1 cellular context compared by ENCODE assay signal in the genomic region with DNA sequence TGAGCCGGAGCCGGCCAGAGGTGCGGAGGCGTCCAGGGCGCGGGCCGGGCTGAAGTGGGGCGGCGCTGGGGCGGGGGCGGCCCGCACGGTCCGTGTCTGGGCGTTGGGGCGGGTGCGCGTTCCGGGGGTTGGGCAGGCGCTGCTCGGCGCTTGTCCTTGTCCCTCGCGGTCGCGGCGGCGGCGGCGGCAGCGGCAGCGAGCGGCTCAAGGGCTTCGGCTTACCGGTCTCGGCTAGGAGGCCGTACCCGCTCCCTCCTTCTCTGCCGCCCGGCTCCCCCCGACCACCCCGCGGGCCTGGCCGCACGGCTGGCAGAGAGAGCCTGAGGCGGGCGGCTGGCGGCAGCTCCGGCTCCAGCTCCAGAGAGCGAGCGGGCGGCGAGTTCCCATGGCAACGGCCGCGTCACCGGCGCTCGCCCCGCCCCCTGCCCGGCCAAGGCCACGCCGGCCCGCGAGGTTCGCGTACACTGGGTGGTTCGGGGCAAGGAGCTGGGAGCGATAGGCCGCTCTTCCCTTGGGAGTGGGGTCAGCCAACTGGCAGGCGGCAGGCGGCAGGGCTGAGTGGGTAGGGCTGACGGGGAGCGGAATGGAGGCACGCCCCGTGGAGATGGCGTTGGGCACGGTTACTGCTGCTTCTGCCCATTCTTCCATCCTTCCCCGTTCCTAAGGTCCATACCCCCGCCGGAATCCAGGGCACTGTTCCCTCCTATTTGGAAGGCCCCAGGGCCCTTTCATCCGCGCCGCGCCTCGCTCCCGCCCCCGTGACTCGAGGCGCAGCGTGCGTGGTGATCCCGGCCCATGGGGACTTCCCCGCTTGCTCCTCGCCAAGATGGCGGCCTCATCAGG.
TF ChIP-seq lines count a peak whose summit lies in the region.

A gene with protein sequence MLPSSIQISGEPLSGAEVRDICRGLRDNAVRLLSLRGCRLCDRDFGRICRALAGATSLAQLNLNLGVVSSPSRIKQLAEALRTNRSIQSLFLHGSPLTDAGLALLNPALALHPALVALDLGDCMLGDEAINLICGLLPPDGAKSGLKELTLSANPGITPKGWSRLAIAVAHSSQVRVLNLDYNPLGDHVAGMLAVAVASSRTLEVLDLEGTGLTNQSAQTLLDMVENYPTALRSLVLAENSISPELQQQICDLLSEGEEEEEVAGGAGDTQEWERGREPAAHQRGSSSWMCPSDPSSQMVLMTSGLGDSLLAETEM (minus strand): TSS at position 363 of the 843 bp plus-strand sequence. CDS start 561 bp downstream, outside the sequence.

TF ChIP-seq in HepG2, 621 proteins besides CTCF, POLR2A, EP300 and RAD21 (continued from another document and continues in another):
- TF ChIP-seq, protein P1, sequence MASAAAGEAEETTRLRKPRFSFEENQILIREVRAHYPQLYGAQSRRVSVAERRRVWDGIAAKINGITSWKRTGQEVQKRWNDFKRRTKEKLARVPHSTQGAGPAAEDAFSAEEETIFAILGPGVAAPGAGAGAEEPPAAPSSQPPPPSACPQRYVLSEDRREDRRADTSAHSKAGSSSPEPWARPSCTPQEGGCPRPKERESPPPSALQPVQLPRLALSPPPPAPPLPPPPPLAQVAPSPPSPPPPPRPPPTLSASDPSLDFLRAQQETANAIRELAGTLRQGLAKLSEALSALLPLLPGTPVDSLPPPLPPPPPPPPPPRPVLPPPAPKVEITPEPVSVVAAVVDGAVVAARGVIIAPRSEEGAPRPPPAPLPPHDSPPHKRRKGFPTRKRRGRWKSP (CRISPR knock-in tag; IDR thresholded peaks at IDR 0.05), result no peak
- TF ChIP-seq, protein P2, sequence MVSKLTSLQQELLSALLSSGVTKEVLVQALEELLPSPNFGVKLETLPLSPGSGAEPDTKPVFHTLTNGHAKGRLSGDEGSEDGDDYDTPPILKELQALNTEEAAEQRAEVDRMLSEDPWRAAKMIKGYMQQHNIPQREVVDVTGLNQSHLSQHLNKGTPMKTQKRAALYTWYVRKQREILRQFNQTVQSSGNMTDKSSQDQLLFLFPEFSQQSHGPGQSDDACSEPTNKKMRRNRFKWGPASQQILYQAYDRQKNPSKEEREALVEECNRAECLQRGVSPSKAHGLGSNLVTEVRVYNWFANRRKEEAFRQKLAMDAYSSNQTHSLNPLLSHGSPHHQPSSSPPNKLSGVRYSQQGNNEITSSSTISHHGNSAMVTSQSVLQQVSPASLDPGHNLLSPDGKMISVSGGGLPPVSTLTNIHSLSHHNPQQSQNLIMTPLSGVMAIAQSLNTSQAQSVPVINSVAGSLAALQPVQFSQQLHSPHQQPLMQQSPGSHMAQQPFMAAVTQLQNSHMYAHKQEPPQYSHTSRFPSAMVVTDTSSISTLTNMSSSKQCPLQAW (CRISPR knock-in tag; IDR thresholded peaks at IDR 0.05), result 0 out of 2 replicates have a peak, but pooled peaks have one; percentile 27
- TF ChIP-seq TMF1 (CRISPR knock-in tag; IDR thresholded peaks at IDR 0.05; ENCODE audit: low read depth) (no peak), ZNF567 (CRISPR knock-in tag; IDR thresholded peaks at IDR 0.05; ENCODE audit: borderline replicate concordance) (peak; percentile 91; the same call in 1 of the 2 replicates), HOXA5 (CRISPR knock-in tag; IDR thresholded peaks at IDR 0.05) (no peak), TAF15 (IDR thresholded peaks at IDR 0.05; ENCODE audit: low read depth, low read length, poor library complexity, severe bottlenecking) (peak; percentile 83), ZNF792 (CRISPR knock-in tag; IDR thresholded peaks at IDR 0.05) (no peak), ISL2 (CRISPR knock-in tag; IDR thresholded peaks at IDR 0.05) (peak; percentile 13; the same call in 1 of the 2 replicates), STAG1 (CRISPR knock-in tag; IDR thresholded peaks at IDR 0.05) (no peak; the same call in 1 of the 2 replicates), ZNF17 (CRISPR knock-in tag; IDR thresholded peaks at IDR 0.05) (no peak), XRCC5 (optimal IDR thresholded peaks at IDR 0.05; ENCODE audit: low read length) (peak; percentile 73), CREM (IDR thresholded peaks at IDR 0.05) (no peak), CREM (CRISPR knock-in tag; IDR thresholded peaks at IDR 0.05) (no peak), ELF3 (CRISPR knock-in tag; IDR thresholded peaks at IDR 0.05) (peak; percentile 19; the same call in 1 of the 2 replicates), KDM5A (IDR thresholded peaks at IDR 0.05; ENCODE audit: borderline replicate concordance, low read length) (no peak), ETV5 (CRISPR knock-in tag; IDR thresholded peaks at IDR 0.05; ENCODE audit: borderline replicate concordance) (no peak), ZNF552 (CRISPR knock-in tag; IDR thresholded peaks at IDR 0.05; ENCODE audit: borderline replicate concordance) (no peak), ZNF607 (CRISPR knock-in tag; IDR thresholded peaks at IDR 0.05; ENCODE audit: borderline replicate concordance) (peak; percentile 54; the same call in 1 of the 2 replicates), KLF9 (CRISPR knock-in tag; IDR thresholded peaks at IDR 0.05; ENCODE audit: low read depth) (no peak), MLLT10 (CRISPR knock-in tag; IDR thresholded peaks at IDR 0.05) (no peak), SALL1 (CRISPR knock-in tag; IDR thresholded peaks at IDR 0.05) (peak; percentile 81), ZNF263 (CRISPR knock-in tag; IDR thresholded peaks at IDR 0.05) (no peak), POLR2AphosphoS2 (IDR thresholded peaks at IDR 0.05; ENCODE audit: low read depth, low read length) (no peak), ZNF230 (CRISPR knock-in tag; IDR thresholded peaks at IDR 0.05) (peak; percentile 93), FOXM1 (CRISPR knock-in tag; IDR thresholded peaks at IDR 0.05) (no peak), ZNF337 (CRISPR knock-in tag; IDR thresholded peaks at IDR 0.05; ENCODE audit: borderline replicate concordance, low read depth) (no peak), JUNB (CRISPR knock-in tag; IDR thresholded peaks at IDR 0.05; ENCODE audit: borderline replicate concordance) (no peak), ZFP41 (CRISPR knock-in tag; IDR thresholded peaks at IDR 0.05; ENCODE audit: borderline replicate concordance) (no peak), ZNF136 (CRISPR knock-in tag; IDR thresholded peaks at IDR 0.05; ENCODE audit: low read depth) (no peak; the same call in 1 of the 2 replicates), ZNF644 (CRISPR knock-in tag; IDR thresholded peaks at IDR 0.05; ENCODE audit: low read depth) (no peak), FOXJ3 (CRISPR knock-in tag; IDR thresholded peaks at IDR 0.05; ENCODE audit: borderline replicate concordance) (no peak), ZSCAN12 (CRISPR knock-in tag; IDR thresholded peaks at IDR 0.05) (no peak), ZNF772 (CRISPR knock-in tag; IDR thresholded peaks at IDR 0.05) (peak; percentile 49; the same call in 1 of the 2 replicates), ZNF121 (CRISPR knock-in tag; IDR thresholded peaks at IDR 0.05) (no peak), TOPORS (CRISPR knock-in tag; IDR thresholded peaks at IDR 0.05) (peak; percentile 77; the same call in 1 of the 2 replicates), CBX5 (CRISPR knock-in tag; IDR thresholded peaks at IDR 0.05; ENCODE audit: borderline replicate concordance) (no peak), ZNF543 (CRISPR knock-in tag; IDR thresholded peaks at IDR 0.05) (no peak), ZNF850 (CRISPR knock-in tag; conservative IDR thresholded peaks at IDR 0.05) (no peak)
- TF ChIP-seq, protein P3, sequence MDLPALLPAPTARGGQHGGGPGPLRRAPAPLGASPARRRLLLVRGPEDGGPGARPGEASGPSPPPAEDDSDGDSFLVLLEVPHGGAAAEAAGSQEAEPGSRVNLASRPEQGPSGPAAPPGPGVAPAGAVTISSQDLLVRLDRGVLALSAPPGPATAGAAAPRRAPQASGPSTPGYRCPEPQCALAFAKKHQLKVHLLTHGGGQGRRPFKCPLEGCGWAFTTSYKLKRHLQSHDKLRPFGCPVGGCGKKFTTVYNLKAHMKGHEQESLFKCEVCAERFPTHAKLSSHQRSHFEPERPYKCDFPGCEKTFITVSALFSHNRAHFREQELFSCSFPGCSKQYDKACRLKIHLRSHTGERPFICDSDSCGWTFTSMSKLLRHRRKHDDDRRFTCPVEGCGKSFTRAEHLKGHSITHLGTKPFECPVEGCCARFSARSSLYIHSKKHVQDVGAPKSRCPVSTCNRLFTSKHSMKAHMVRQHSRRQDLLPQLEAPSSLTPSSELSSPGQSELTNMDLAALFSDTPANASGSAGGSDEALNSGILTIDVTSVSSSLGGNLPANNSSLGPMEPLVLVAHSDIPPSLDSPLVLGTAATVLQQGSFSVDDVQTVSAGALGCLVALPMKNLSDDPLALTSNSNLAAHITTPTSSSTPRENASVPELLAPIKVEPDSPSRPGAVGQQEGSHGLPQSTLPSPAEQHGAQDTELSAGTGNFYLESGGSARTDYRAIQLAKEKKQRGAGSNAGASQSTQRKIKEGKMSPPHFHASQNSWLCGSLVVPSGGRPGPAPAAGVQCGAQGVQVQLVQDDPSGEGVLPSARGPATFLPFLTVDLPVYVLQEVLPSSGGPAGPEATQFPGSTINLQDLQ (CRISPR knock-in tag; IDR thresholded peaks at IDR 0.05), result peak; percentile 61; the same call in 1 of the 2 replicates
- TF ChIP-seq, protein P4, sequence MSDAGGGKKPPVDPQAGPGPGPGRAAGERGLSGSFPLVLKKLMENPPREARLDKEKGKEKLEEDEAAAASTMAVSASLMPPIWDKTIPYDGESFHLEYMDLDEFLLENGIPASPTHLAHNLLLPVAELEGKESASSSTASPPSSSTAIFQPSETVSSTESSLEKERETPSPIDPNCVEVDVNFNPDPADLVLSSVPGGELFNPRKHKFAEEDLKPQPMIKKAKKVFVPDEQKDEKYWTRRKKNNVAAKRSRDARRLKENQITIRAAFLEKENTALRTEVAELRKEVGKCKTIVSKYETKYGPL (CRISPR knock-in tag; IDR thresholded peaks at IDR 0.05), result no peak
- TF ChIP-seq, protein P5, sequence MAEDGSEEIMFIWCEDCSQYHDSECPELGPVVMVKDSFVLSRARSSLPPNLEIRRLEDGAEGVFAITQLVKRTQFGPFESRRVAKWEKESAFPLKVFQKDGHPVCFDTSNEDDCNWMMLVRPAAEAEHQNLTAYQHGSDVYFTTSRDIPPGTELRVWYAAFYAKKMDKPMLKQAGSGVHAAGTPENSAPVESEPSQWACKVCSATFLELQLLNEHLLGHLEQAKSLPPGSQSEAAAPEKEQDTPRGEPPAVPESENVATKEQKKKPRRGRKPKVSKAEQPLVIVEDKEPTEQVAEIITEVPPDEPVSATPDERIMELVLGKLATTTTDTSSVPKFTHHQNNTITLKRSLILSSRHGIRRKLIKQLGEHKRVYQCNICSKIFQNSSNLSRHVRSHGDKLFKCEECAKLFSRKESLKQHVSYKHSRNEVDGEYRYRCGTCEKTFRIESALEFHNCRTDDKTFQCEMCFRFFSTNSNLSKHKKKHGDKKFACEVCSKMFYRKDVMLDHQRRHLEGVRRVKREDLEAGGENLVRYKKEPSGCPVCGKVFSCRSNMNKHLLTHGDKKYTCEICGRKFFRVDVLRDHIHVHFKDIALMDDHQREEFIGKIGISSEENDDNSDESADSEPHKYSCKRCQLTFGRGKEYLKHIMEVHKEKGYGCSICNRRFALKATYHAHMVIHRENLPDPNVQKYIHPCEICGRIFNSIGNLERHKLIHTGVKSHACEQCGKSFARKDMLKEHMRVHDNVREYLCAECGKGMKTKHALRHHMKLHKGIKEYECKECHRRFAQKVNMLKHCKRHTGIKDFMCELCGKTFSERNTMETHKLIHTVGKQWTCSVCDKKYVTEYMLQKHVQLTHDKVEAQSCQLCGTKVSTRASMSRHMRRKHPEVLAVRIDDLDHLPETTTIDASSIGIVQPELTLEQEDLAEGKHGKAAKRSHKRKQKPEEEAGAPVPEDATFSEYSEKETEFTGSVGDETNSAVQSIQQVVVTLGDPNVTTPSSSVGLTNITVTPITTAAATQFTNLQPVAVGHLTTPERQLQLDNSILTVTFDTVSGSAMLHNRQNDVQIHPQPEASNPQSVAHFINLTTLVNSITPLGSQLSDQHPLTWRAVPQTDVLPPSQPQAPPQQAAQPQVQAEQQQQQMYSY (CRISPR knock-in tag; IDR thresholded peaks at IDR 0.05), result no peak
- TF ChIP-seq, protein P6, sequence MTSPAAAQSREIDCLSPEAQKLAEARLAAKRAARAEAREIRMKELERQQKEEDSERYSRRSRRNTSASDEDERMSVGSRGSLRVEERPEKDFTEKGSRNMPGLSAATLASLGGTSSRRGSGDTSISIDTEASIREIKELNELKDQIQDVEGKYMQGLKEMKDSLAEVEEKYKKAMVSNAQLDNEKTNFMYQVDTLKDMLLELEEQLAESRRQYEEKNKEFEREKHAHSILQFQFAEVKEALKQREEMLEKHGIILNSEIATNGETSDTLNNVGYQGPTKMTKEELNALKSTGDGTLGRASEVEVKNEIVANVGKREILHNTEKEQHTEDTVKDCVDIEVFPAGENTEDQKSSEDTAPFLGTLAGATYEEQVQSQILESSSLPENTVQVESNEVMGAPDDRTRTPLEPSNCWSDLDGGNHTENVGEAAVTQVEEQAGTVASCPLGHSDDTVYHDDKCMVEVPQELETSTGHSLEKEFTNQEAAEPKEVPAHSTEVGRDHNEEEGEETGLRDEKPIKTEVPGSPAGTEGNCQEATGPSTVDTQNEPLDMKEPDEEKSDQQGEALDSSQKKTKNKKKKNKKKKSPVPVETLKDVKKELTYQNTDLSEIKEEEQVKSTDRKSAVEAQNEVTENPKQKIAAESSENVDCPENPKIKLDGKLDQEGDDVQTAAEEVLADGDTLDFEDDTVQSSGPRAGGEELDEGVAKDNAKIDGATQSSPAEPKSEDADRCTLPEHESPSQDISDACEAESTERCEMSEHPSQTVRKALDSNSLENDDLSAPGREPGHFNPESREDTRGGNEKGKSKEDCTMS (CRISPR knock-in tag; conservative IDR thresholded peaks at IDR 0.05), result no peak
- TF ChIP-seq, protein P7, sequence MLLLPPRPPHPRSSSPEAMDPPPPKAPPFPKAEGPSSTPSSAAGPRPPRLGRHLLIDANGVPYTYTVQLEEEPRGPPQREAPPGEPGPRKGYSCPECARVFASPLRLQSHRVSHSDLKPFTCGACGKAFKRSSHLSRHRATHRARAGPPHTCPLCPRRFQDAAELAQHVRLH (CRISPR knock-in tag; IDR thresholded peaks at IDR 0.05; ENCODE audit: borderline replicate concordance, low read depth), result no peak
- TF ChIP-seq, protein P8, sequence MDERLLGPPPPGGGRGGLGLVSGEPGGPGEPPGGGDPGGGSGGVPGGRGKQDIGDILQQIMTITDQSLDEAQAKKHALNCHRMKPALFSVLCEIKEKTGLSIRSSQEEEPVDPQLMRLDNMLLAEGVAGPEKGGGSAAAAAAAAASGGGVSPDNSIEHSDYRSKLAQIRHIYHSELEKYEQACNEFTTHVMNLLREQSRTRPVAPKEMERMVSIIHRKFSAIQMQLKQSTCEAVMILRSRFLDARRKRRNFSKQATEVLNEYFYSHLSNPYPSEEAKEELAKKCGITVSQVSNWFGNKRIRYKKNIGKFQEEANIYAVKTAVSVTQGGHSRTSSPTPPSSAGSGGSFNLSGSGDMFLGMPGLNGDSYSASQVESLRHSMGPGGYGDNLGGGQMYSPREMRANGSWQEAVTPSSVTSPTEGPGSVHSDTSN (CRISPR knock-in tag; IDR thresholded peaks at IDR 0.05), result no peak
- TF ChIP-seq, protein P9, sequence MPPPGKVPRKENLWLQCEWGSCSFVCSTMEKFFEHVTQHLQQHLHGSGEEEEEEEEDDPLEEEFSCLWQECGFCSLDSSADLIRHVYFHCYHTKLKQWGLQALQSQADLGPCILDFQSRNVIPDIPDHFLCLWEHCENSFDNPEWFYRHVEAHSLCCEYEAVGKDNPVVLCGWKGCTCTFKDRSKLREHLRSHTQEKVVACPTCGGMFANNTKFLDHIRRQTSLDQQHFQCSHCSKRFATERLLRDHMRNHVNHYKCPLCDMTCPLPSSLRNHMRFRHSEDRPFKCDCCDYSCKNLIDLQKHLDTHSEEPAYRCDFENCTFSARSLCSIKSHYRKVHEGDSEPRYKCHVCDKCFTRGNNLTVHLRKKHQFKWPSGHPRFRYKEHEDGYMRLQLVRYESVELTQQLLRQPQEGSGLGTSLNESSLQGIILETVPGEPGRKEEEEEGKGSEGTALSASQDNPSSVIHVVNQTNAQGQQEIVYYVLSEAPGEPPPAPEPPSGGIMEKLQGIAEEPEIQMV (CRISPR knock-in tag; IDR thresholded peaks at IDR 0.05; ENCODE audit: low read depth), result no peak; the same call in 1 of the 2 replicates
- TF ChIP-seq, protein P10, sequence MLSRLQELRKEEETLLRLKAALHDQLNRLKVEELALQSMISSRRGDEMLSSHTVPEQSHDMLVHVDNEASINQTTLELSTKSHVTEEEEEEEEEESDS (CRISPR knock-in tag; IDR thresholded peaks at IDR 0.05; ENCODE audit: borderline replicate concordance), result no peak
